ENCODE assay signal across 14 cellular contexts in genomic region chr1:58869638-58870297, GRCh38.
"Had no signal": no experiment of that assay in that cellular context is flagged by ENCODE, and none has a peak within 500 bp of the region (broad histone marks: within the 10 kb centered on the region; RNA-seq: fewer than 3 reads in every experiment).

No MANE protein-coding gene starts in this region.

- ATAC-seq: activated CD4-positive, alpha-beta T cell treated with anti-CD3 and anti-CD28 coated beads for 36 hours; activated CD8-positive, alpha-beta memory T cell treated with anti-CD3 and anti-CD28 coated beads, Interleukin-2, amount 10 ng/mL, durations not matched to agents 7 days and 5 days; left lobe of liver; stimulated activated naive CD8-positive, alpha-beta T cell treated with anti-CD3 and anti-CD28 coated beads, Interleukin-15, Interleukin-2, amounts not matched to agents 100 U/mL and 50 U/mL, for 24 hours; WTC11 had no signal

- DNase-seq: activated CD4-positive, alpha-beta memory T cell treated with anti-CD3 and anti-CD28 coated beads for 36 hours; activated CD4-positive, alpha-beta T cell treated with anti-CD3 and anti-CD28 coated beads for 36 hours; activated CD8-positive, alpha-beta memory T cell treated with anti-CD3 and anti-CD28 coated beads, Interleukin-2, amount 10 ng/mL, durations not matched to agents 7 days and 5 days; activated naive CD8-positive, alpha-beta T cell treated with anti-CD3 and anti-CD28 coated beads, Interleukin-2, amount 10 ng/mL, durations not matched to agents 7 days and 5 days; amygdala; stimulated activated naive CD8-positive, alpha-beta T cell treated with anti-CD3 and anti-CD28 coated beads, Interleukin-15, Interleukin-2, amounts not matched to agents 100 U/mL and 50 U/mL, for 24 hours; uterus had no signal

- H3K36me3 Mint-ChIP-seq: activated CD4-positive, alpha-beta memory T cell treated with anti-CD3 and anti-CD28 coated beads for 36 hours; activated CD8-positive, alpha-beta memory T cell treated with anti-CD3 and anti-CD28 coated beads, Interleukin-2, amount 10 ng/mL, durations not matched to agents 7 days and 5 days; mesothelial cell of epicardium; WTC11 had no signal

- H3K4me3 ChIP-seq: lung, skin epidermis, tibial nerve, uterus had no signal

- H3K27me3 Mint-ChIP-seq: activated CD4-positive, alpha-beta memory T cell treated with anti-CD3 and anti-CD28 coated beads for 36 hours; activated CD4-positive, alpha-beta T cell treated with anti-CD3 and anti-CD28 coated beads for 36 hours had no signal

- H3K9me3 ChIP-seq: tibial nerve, uterus had no signal

- H3K4me3 Mint-ChIP-seq: activated CD4-positive, alpha-beta memory T cell treated with anti-CD3 and anti-CD28 coated beads for 36 hours; activated CD4-positive, alpha-beta T cell treated with anti-CD3 and anti-CD28 coated beads for 36 hours; activated CD8-positive, alpha-beta memory T cell treated with anti-CD3 and anti-CD28 coated beads, Interleukin-2, amount 10 ng/mL, durations not matched to agents 7 days and 5 days; activated naive CD8-positive, alpha-beta T cell treated with anti-CD3 and anti-CD28 coated beads, Interleukin-2, amount 10 ng/mL, durations not matched to agents 7 days and 5 days; mesothelial cell of epicardium; neural crest cell; WTC11 had no signal

- H3K36me3 ChIP-seq: tibial nerve, uterus had no signal

- H3K4me1 Mint-ChIP-seq: activated CD4-positive, alpha-beta T cell treated with anti-CD3 and anti-CD28 coated beads for 36 hours; activated CD8-positive, alpha-beta memory T cell treated with anti-CD3 and anti-CD28 coated beads, Interleukin-2, amount 10 ng/mL, durations not matched to agents 7 days and 5 days; activated naive CD8-positive, alpha-beta T cell treated with anti-CD3 and anti-CD28 coated beads, Interleukin-2, amount 10 ng/mL, durations not matched to agents 7 days and 5 days had no signal

- H3K27me3 ChIP-seq: tibial nerve, uterus had no signal

- H3K27ac Mint-ChIP-seq: activated CD4-positive, alpha-beta memory T cell treated with anti-CD3 and anti-CD28 coated beads for 36 hours; activated CD4-positive, alpha-beta T cell treated with anti-CD3 and anti-CD28 coated beads for 36 hours; activated CD8-positive, alpha-beta memory T cell treated with anti-CD3 and anti-CD28 coated beads, Interleukin-2, amount 10 ng/mL, durations not matched to agents 7 days and 5 days; activated naive CD8-positive, alpha-beta T cell treated with anti-CD3 and anti-CD28 coated beads, Interleukin-2, amount 10 ng/mL, durations not matched to agents 7 days and 5 days; mesothelial cell of epicardium; WTC11 had no signal

- H3K4me1 ChIP-seq: uterus had no signal

- H3K9me3 Mint-ChIP-seq: activated CD4-positive, alpha-beta memory T cell treated with anti-CD3 and anti-CD28 coated beads for 36 hours; mesothelial cell of epicardium; neural crest cell; WTC11 had no signal

- H3K27ac ChIP-seq: skin epidermis, tibial nerve, uterus had no signal
